10 cellular contexts compared by ENCODE assay signal in genomic region chr12:645563-646071, GRCh38. TPM values are rescaled to one million over a fixed set of nuclear protein-coding genes. Genes with fewer than 3 reads are reported as not detected.
DNase-seq lines count a peak whose midpoint lies in the region; ATAC-seq and TF ChIP-seq lines count a peak whose summit lies in the region.
"Had no signal": no experiment of that assay in that cellular context is flagged by ENCODE, and none has a peak within 500 bp of the region (broad histone marks: within the 10 kb centered on the region; RNA-seq: fewer than 3 reads in every experiment).

No MANE protein-coding gene starts in this region.

- H3K4me1 ChIP-seq in esophagus muscularis mucosa: peaks cover 44 to 56% (median 51%) of the 10 kb centered on the region in 4 donors

- H3K27me3 Mint-ChIP-seq in naive thymus-derived CD8-positive, alpha-beta T cell: no peaks in the 10 kb centered on the region
- H3K27me3 Mint-ChIP-seq in activated T-helper 2 cell treated with anti-CD3 and anti-CD28 coated beads, Interferon-gamma antibody, Interleukin-2, Interleukin-4, amounts not matched to agents 10 μg/mL and 5 μg/mL and 100 μg/mL, durations not matched to agents 14 hours and 24 hours and 36 hours (ENCODE audit: low read depth): no peaks in the 10 kb centered on the region

- peak overlapping the region in 1 of 10 donors; percentile 2 for H3K4me3 Mint-ChIP-seq in naive thymus-derived CD8-positive, alpha-beta T cell
- no peak overlapping the region for H3K4me3 Mint-ChIP-seq in activated T-helper 2 cell treated with anti-CD3 and anti-CD28 coated beads, Interferon-gamma antibody, Interleukin-2, Interleukin-4, amounts not matched to agents 10 μg/mL and 5 μg/mL and 100 μg/mL, durations not matched to agents 14 hours and 24 hours and 36 hours (ENCODE audit: low read depth)

- no peak overlapping the region for H3K4me3 ChIP-seq in NB4 (ENCODE audit: low read depth, low read length)
- H3K4me3 ChIP-seq in esophagus muscularis mucosa: peak overlapping the region in 1 of 4 donors; percentile 12

- no peak for ATAC-seq in naive thymus-derived CD8-positive, alpha-beta T cell
- ATAC-seq in HG03354 (IDR thresholded peaks at IDR 0.05; ENCODE audit: poor library complexity, severe bottlenecking, unreplicated experiment) (no peak), GM19324 (IDR thresholded peaks at IDR 0.05; ENCODE audit: low FRiP score, unreplicated experiment) (no peak)

- H3K9me3 Mint-ChIP-seq in naive thymus-derived CD8-positive, alpha-beta T cell: no peaks in the 10 kb centered on the region
- H3K9me3 Mint-ChIP-seq in activated T-helper 2 cell treated with anti-CD3 and anti-CD28 coated beads, Interferon-gamma antibody, Interleukin-2, Interleukin-4, amounts not matched to agents 10 μg/mL and 5 μg/mL and 100 μg/mL, durations not matched to agents 14 hours and 24 hours and 36 hours: no peaks in the 10 kb centered on the region

- POLR2A ChIA-PET in naive thymus-derived CD8-positive, alpha-beta T cell (lab: Charles Lee): interaction anchor here (1.1 kb wide), 2 partner anchors 105 to 106 kb away, joined by 3 to 6 read pairs; partner anchors contain the start of gene WNK1

- TF ChIP-seq CTCF in NB4 (IDR thresholded peaks at IDR 0.05; ENCODE audit: low read depth, low read length) (no peak), esophagus muscularis mucosa (IDR thresholded peaks at IDR 0.05) (no peak)

- no peak for TF ChIP-seq EP300 in esophagus muscularis mucosa (IDR thresholded peaks at IDR 0.05)

- intact Hi-C loops in esophagus muscularis mucosa (cut with DNase I): loop anchor here (10.0 kb wide), 2 partner anchors 169 to 949 kb away; partner anchors contain the start of gene FBXL14
- intact Hi-C loops in activated T-helper 2 cell treated with anti-CD3 and anti-CD28 coated beads, Interferon-gamma antibody, Interleukin-2, Interleukin-4, amounts not matched to agents 10 μg/mL and 5 μg/mL and 100 μg/mL, durations not matched to agents 14 hours and 24 hours and 36 hours (cut with micrococcal nuclease): no loop called here

- no peaks in the 10 kb centered on the region for H3K36me3 ChIP-seq in esophagus muscularis mucosa

- no peaks in the 10 kb centered on the region for H3K9me3 ChIP-seq in esophagus muscularis mucosa

- WGBS in esophagus muscularis mucosa: 20% methylated on average over 8 of the region's 8 CpGs

- H3K27ac Mint-ChIP-seq in naive thymus-derived CD8-positive, alpha-beta T cell: peak overlapping the region in 7 of 10 donors; percentile 33 to 94 (median 64)
- no peak overlapping the region for H3K27ac Mint-ChIP-seq in activated T-helper 2 cell treated with anti-CD3 and anti-CD28 coated beads, Interferon-gamma antibody, Interleukin-2, Interleukin-4, amounts not matched to agents 10 μg/mL and 5 μg/mL and 100 μg/mL, durations not matched to agents 14 hours and 24 hours and 36 hours

- no peaks in the 10 kb centered on the region for H3K36me3 Mint-ChIP-seq in naive thymus-derived CD8-positive, alpha-beta T cell
- H3K36me3 Mint-ChIP-seq in activated T-helper 2 cell treated with anti-CD3 and anti-CD28 coated beads, Interferon-gamma antibody, Interleukin-2, Interleukin-4, amounts not matched to agents 10 μg/mL and 5 μg/mL and 100 μg/mL, durations not matched to agents 14 hours and 24 hours and 36 hours (ENCODE audit: low read depth): no peaks in the 10 kb centered on the region

- DNase-seq in A172 (ENCODE audit: low spot score) (peak; percentile 27), NB4 (ENCODE audit: low read depth) (peak; percentile 62), esophagus muscularis mucosa (ENCODE audit: extremely low spot score) (no peak)
- no peak for DNase-seq in naive thymus-derived CD8-positive, alpha-beta T cell
- no peak for DNase-seq in stimulated activated CD4-positive, alpha-beta T cell treated with anti-CD3 and anti-CD28 coated beads, Interleukin-12 subunit alpha, Interleukin-12 subunit beta, amount 100 ng/mL, for 4 hours
- DNase-seq in activated T-helper 2 cell treated with anti-CD3 and anti-CD28 coated beads, Interferon-gamma antibody, Interleukin-2, Interleukin-4, amounts not matched to agents 10 μg/mL and 5 μg/mL and 100 μg/mL, durations not matched to agents 14 hours and 24 hours and 36 hours (ENCODE audit: low spot score): no peak
- DNase-seq: stimulated activated CD4-positive, alpha-beta T cell treated with anti-CD3 and anti-CD28 coated beads, Interleukin-2, amount 100 ng/mL, for 48 hours had no signal

- H3K4me1 Mint-ChIP-seq in naive thymus-derived CD8-positive, alpha-beta T cell: peaks cover 13 to 47% (median 40%) of the 10 kb centered on the region in 4 donors
- peaks cover 25% of the 10 kb centered on the region for H3K4me1 Mint-ChIP-seq in activated T-helper 2 cell treated with anti-CD3 and anti-CD28 coated beads, Interferon-gamma antibody, Interleukin-2, Interleukin-4, amounts not matched to agents 10 μg/mL and 5 μg/mL and 100 μg/mL, durations not matched to agents 14 hours and 24 hours and 36 hours (ENCODE audit: low read depth)

- TF ChIP-seq POLR2A in NB4 (IDR thresholded peaks at IDR 0.05; ENCODE audit: extremely low read depth, insufficient read length) (no peak), esophagus muscularis mucosa (IDR thresholded peaks at IDR 0.05; ENCODE audit: low read depth) (no peak)

- H3K27ac ChIP-seq in esophagus muscularis mucosa (replicated peaks in 1 of 4): peak overlapping the region; percentile 96 to 98 (median 97)
- H3K27ac ChIP-seq: C4-2B had no signal

- H3K27me3 ChIP-seq in esophagus muscularis mucosa: no peaks in the 10 kb centered on the region

RNA-seq across cellular contexts. Expression of gene NINJ2, which starts 17.6 kb away (rescaled TPM):
- total RNA-seq in A172 (2014; rRNA removed; shearing (Covaris generic)): not detected in 2 replicates
- 10 to 100 TPM in 1 of 4 donors, 1 to 10 TPM in 3; 2.9 to 11.1 (median 7.1) TPM for total RNA-seq in esophagus muscularis mucosa
- total RNA-seq in naive thymus-derived CD8-positive, alpha-beta T cell: 1 to 10 TPM in 1 of 2 experiments, under 1 TPM in 1; 0.85 to 1.4 TPM
- polyA plus RNA-seq in naive thymus-derived CD8-positive, alpha-beta T cell: 1 to 10 TPM; 3.9 to 5.1 (median 4.0) TPM
- 3.1 and 4.6 TPM in 2 replicates for total RNA-seq in activated T-helper 2 cell treated with anti-CD3 and anti-CD28 coated beads, Interferon-gamma antibody, Interleukin-2, Interleukin-4, amounts not matched to agents 10 μg/mL and 5 μg/mL and 100 μg/mL, durations not matched to agents 14 hours and 24 hours and 36 hours

Comparison
In these comparisons a context has a peak if more than half of its experiments do, and no peak if none do; other contexts are left out.
1. DNase-seq: peak in A172 (single experiment) and NB4 (single experiment); none in esophagus muscularis mucosa (single experiment), naive thymus-derived CD8-positive, alpha-beta T cell (0 of 10), stimulated activated CD4-positive, alpha-beta T cell treated with anti-CD3 and anti-CD28 coated beads, Interleukin-12 subunit alpha, Interleukin-12 subunit beta, amount 100 ng/mL, for 4 hours (single experiment) and activated T-helper 2 cell treated with anti-CD3 and anti-CD28 coated beads, Interferon-gamma antibody, Interleukin-2, Interleukin-4, amounts not matched to agents 10 μg/mL and 5 μg/mL and 100 μg/mL, durations not matched to agents 14 hours and 24 hours and 36 hours (single experiment).